8 cellular contexts compared by ENCODE assay signal in the genomic region with DNA sequence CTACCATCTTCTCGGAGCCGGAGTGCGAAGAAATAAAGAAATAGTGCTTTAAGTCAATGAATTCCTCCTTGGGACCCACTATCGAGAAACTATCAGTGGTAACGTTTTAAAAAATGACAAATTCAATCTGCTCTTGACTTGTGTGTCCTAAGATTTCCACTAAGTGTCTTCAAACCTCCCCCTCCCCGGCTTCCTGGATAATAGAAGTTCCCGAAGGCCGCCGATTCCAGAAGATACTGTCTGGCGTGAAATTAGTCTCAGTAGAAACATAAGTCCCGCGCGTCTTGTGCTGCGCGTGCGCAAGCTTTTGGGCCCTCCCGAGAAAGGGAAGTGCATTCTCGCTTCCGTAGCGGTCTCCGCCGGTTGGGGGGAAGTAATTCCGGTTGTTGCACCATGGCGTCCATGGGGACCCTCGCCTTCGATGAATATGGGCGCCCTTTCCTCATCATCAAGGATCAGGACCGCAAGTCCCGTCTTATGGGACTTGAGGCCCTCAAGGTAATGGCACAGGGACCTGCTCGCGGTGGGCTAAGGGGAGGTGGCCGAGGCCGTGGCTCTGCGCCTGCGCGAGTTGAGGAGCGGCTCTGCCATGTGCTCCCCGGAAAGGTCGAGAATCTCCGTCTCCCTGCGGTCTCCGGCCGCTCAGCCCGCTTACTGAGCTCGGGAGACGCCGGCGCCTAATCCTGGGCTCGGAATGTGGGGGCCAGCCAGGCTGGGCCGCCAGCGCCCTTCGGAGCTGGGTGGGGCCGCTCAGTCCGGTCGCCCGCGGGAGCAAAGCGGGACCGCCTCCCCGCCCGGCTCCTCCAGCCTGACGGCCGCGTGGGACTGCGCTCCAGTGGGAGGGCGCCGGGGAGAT. TPM values are rescaled to one million over a fixed set of nuclear protein-coding genes. Genes with fewer than 3 reads are reported as not detected.
DNase-seq lines count a peak whose midpoint lies in the region; ATAC-seq, FAIRE-seq and TF ChIP-seq lines count a peak whose summit lies in the region.

CCT5 (plus strand) TSS at position 333 of the 856 bp plus-strand sequence; CDS start at position 394, 61 bp downstream.

- under 1% methylated on average over 59 of the region's 67 CpGs for WGBS in mammary epithelial cell (ENCODE audit: low coverage, missing lambda C conversion rate)
- 0 to 1% (median 0%) methylated on average over 57 to 67 of the region's 67 CpGs for WGBS in small intestine, 3 donors

- dilution Hi-C loops in mammary epithelial cell (cut with HindIII; ENCODE audit: low sequenced_read_pairs): loop anchor here (10.0 kb wide), 1 partner anchor 65 kb away; no protein-coding TSS in a partner anchor

- H4K20me1 ChIP-seq in mammary epithelial cell (ENCODE audit: insufficient read depth, low read length): peaks cover 3% of the 10 kb centered on the region

- DNase-seq in NCI-H2196 treated with DMSO at 0.1 percent for 48 hours (lab: John Stamatoyannopoulos, UW; ENCODE audit: unreplicated experiment): peak; percentile 97
- DNase-seq in WERI-Rb-1: peak; percentile 97
- peak; percentile 95 for DNase-seq in mammary epithelial cell
- DNase-seq in iPS-NIHi11 (ENCODE audit: low spot score): peak; percentile 94
- peak; percentile 98 for DNase-seq in small intestine

- peak within 1 kb of the TSS; percentile 84 for H2AFZ ChIP-seq in ACC112 (ENCODE audit: low read length, unreplicated experiment)
- peak within 1 kb of the TSS; percentile 93 for H2AFZ ChIP-seq in mammary epithelial cell (ENCODE audit: low read depth, low read length)

- peaks cover 67% of the 10 kb centered on the region for H3K79me2 ChIP-seq in ACC112 (ENCODE audit: control insufficient read depth, insufficient read depth, low read length, unreplicated experiment)
- H3K79me2 ChIP-seq in mammary epithelial cell (ENCODE audit: insufficient read depth, low read length): peaks cover 77% of the 10 kb centered on the region

- TF ChIP-seq CTCF in WERI-Rb-1 (IDR thresholded peaks at IDR 0.05; ENCODE audit: low read depth, low read length) (no peak), mammary epithelial cell (conservative IDR thresholded peaks at IDR 0.05 in 1 of 2, IDR thresholded peaks at IDR 0.05 in 1 of 2; ENCODE audit: extremely low read depth in 1 of 2, insufficient read depth in 1 of 2, low read depth in 1 of 2, low read length in 2 of 2) (no peak)

- peak within 1 kb of the TSS; percentile 97 for H3K9ac ChIP-seq in mammary epithelial cell (ENCODE audit: insufficient read depth, low read length)

- peaks cover 17% of the 10 kb centered on the region for H3K36me3 ChIP-seq in ACC112 (ENCODE audit: insufficient read depth, low read length)
- H3K36me3 ChIP-seq in WERI-Rb-1: peaks cover 44% of the 10 kb centered on the region
- H3K36me3 ChIP-seq in mammary epithelial cell (ENCODE audit: insufficient read depth, low read length): peaks cover 16% of the 10 kb centered on the region
- H3K36me3 ChIP-seq in small intestine (ENCODE audit: control insufficient read depth in 2 of 2, insufficient read depth in 2 of 2, low read length in 2 of 2): peaks cover 0 to 6% of the 10 kb centered on the region in 2 donors

- in situ Hi-C loops in mammary epithelial cell (cut with MboI; ENCODE audit: low sequenced_read_pairs in 2 of 2): no loop called here

- H3K27ac ChIP-seq in ACC112 (ENCODE audit: low read depth, low read length): peak within 1 kb of the TSS; percentile 90
- peak within 1 kb of the TSS; percentile 99 for H3K27ac ChIP-seq in WERI-Rb-1
- H3K27ac ChIP-seq in mammary epithelial cell (ENCODE audit: insufficient read depth, low read depth, low read length): peak within 1 kb of the TSS; percentile 98
- H3K27ac ChIP-seq in small intestine (ENCODE audit: low read depth in 1 of 2, low read length in 1 of 2): peak within 1 kb of the TSS; percentile 90 to 96

- H3K9me3 ChIP-seq in WERI-Rb-1 (ENCODE audit: severe bottlenecking): no peaks in the 10 kb centered on the region
- no peaks in the 10 kb centered on the region for H3K9me3 ChIP-seq in mammary epithelial cell (replicated peaks; ENCODE audit: insufficient read depth, low read length)
- H3K9me3 ChIP-seq in small intestine (ENCODE audit: control insufficient read depth, low read depth): no peaks in the 10 kb centered on the region

- H3K27me3 ChIP-seq in ACC112 (ENCODE audit: insufficient read depth, low read length) (no peaks in the 10 kb centered on the region), WERI-Rb-1 (ENCODE audit: insufficient read depth, low read depth, severe bottlenecking) (no peaks in the 10 kb centered on the region), mammary epithelial cell (ENCODE audit: insufficient read depth, low read length) (no peaks in the 10 kb centered on the region), small intestine (ENCODE audit: control insufficient read depth in 2 of 2, insufficient read depth in 2 of 2, low read length in 2 of 2) (no peaks in the 10 kb centered on the region)

- BruUV-seq in mammary epithelial cell (replicated peaks; lab: Mats Ljungman, UMichigan): TSS peak; percentile 72

- ATAC-seq in GM18870 (IDR thresholded peaks at IDR 0.05; ENCODE audit: unreplicated experiment) (peak; percentile 81), HG03135 (IDR thresholded peaks at IDR 0.05; ENCODE audit: unreplicated experiment) (peak; percentile 85)

- CTCF ChIA-PET in mammary epithelial cell (lab: Charles Lee; ENCODE audit: low non-redundant PET): interaction anchor here (0.8 kb wide), 1 partner anchor 351 kb away, joined by 4 read pairs; no protein-coding TSS in a partner anchor

- peaks cover 26% of the 10 kb centered on the region for H3K4me1 ChIP-seq in ACC112 (ENCODE audit: control insufficient read depth, insufficient read depth, low read length, unreplicated experiment)
- peaks cover 9% of the 10 kb centered on the region for H3K4me1 ChIP-seq in mammary epithelial cell (ENCODE audit: insufficient read depth, low read length)
- peaks cover 17% of the 10 kb centered on the region in 2 donors for H3K4me1 ChIP-seq in small intestine (ENCODE audit: control insufficient read depth in 2 of 2, insufficient read depth in 1 of 2, low read depth in 1 of 2, low read length in 1 of 2)

- intact Hi-C loops in mammary epithelial cell (cut with micrococcal nuclease): no loop called here

- peak within 1 kb of the TSS; percentile 85 for H3K4me3 ChIP-seq in ACC112 (ENCODE audit: low read depth, low read length)
- H3K4me3 ChIP-seq in WERI-Rb-1 (ENCODE audit: low read depth, low read length): peak within 1 kb of the TSS; percentile 94
- peak within 1 kb of the TSS; percentile 81 to 89 (median 87) for H3K4me3 ChIP-seq in mammary epithelial cell (replicated peaks in 1 of 3; ENCODE audit: insufficient read depth in 1 of 3, low read depth in 2 of 3, low read length in 3 of 3)
- peak within 1 kb of the TSS; percentile 86 to 88 for H3K4me3 ChIP-seq in small intestine (ENCODE audit: low read depth in 1 of 2, low read length in 2 of 2)

- FAIRE-seq in small intestine (lab: Jason Lieb, UNC): no peak

- H3K4me2 ChIP-seq in mammary epithelial cell (ENCODE audit: insufficient read depth, low read depth, low read length): peak within 1 kb of the TSS; percentile 92

RNA-seq across cellular contexts. Expression of gene CCT5, which starts in this region (rescaled TPM):
- total RNA-seq in mammary epithelial cell: 100 to 1,000 TPM; 270 to 303 TPM
- polyA plus RNA-seq in mammary epithelial cell (542 TPM), small intestine (100 to 1,000 TPM; 101 to 226 (median 138) TPM)
- 413 TPM for polyA minus RNA-seq in mammary epithelial cell

Comparison
In these comparisons a context has a peak if more than half of its experiments do, and no peak if none do; other contexts are left out.
1. Peak in every context shown above with its lines: DNase-seq, ATAC-seq, H3K4me3 ChIP-seq and H3K27ac ChIP-seq.